In the genomic region with DNA sequence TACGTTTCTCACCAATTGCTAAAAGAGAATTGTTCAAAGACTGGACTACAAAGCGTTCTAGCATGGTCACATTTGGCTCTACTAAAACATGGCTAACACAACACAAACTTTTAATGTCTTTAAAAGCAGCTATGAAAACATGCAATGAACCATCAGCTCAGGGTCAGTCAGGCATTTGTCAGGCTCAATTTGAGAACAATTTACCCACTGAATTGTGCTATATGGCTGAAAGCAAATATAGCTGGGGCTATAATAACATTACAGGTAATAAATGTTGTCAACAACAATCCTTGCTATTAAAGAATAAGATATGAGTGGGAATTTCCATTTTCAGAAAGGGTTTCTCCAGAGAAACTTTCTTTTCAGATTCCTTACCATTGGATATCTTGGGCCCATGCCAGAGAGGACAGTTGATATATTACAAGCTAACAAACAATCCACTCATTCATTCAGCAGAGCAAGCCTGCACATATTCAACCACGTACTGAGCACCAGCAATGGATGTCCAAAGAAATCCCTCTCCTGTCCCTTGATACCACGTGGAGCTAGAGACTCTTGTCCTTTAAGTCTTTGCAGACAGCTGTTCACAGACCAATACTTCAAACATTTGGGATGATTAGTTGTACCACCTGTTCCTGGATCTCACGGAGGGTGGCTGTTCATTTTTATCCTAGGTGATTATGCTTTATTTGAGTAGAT, we compare ENCODE assay signal across 1 cellular context.
TF ChIP-seq lines count a peak whose summit lies in the region.

No MANE protein-coding gene starts in this region.

TF ChIP-seq in HepG2, 621 proteins besides CTCF, POLR2A, EP300 and RAD21 (continued from another document):
- TF ChIP-seq, protein P1, sequence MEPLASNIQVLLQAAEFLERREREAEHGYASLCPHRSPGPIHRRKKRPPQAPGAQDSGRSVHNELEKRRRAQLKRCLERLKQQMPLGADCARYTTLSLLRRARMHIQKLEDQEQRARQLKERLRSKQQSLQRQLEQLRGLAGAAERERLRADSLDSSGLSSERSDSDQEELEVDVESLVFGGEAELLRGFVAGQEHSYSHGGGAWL (CRISPR knock-in tag; IDR thresholded peaks at IDR 0.05): no peak
- no peak for TF ChIP-seq NPAS2 (CRISPR knock-in tag; IDR thresholded peaks at IDR 0.05; ENCODE audit: borderline replicate concordance)
